ENCODE assay signal across 18 cellular contexts in genomic region chr17:14553847-14554246, GRCh38.
DNase-seq lines count a peak whose midpoint lies in the region; ATAC-seq, FAIRE-seq and TF ChIP-seq lines count a peak whose summit lies in the region.
"Had no signal": no experiment of that assay in that cellular context is flagged by ENCODE, and none has a peak within 500 bp of the region (broad histone marks: within the 10 kb centered on the region; RNA-seq: fewer than 3 reads in every experiment).

No MANE protein-coding gene starts in this region.

- no peaks in the 10 kb centered on the region for H3F3A ChIP-seq in OCI-LY1 (ENCODE audit: insufficient read depth, low read length)

- H3K79me1 ChIP-seq in H1 (ENCODE audit: low read depth, low read length) (no peaks in the 10 kb centered on the region), mesendoderm (ENCODE audit: low read length) (no peaks in the 10 kb centered on the region)

- H3K23me2 ChIP-seq in H1 (ENCODE audit: low read depth, low read length), result no peaks in the 10 kb centered on the region

- no peak overlapping the region for H3K23ac ChIP-seq in H1 (ENCODE audit: insufficient read length)
- no peak overlapping the region for H3K23ac ChIP-seq in mesendoderm (ENCODE audit: low read length)

- H3K9ac ChIP-seq in DND-41 (ENCODE audit: low read depth, low read length) (no peak overlapping the region), OCI-LY1 (ENCODE audit: low read length) (no peak overlapping the region), H1 (replicated peaks in 1 of 4; ENCODE audit: extremely low read depth in 1 of 4, low read depth in 3 of 4, low read length in 3 of 4) (no peak overlapping the region), mesendoderm (ENCODE audit: low read length) (no peak overlapping the region)

- H4K5ac ChIP-seq in H1 (ENCODE audit: insufficient read length, low read depth, low read length) (no peak overlapping the region), mesendoderm (ENCODE audit: low read length) (no peak overlapping the region)

- H3K56ac ChIP-seq in H1 (replicated peaks; ENCODE audit: insufficient read length, low read depth, low read length) (no peak overlapping the region), mesendoderm (ENCODE audit: low read length) (no peak overlapping the region)

- H3K4me2 ChIP-seq in DND-41 (ENCODE audit: insufficient read depth, low read length), result no peak overlapping the region
- no peak overlapping the region for H3K4me2 ChIP-seq in OCI-LY1 (ENCODE audit: low read length)
- H3K4me2 ChIP-seq in H1 (ENCODE audit: insufficient read depth in 1 of 2, low read depth in 2 of 2, low read length in 2 of 2), result no peak overlapping the region
- H3K4me2 ChIP-seq in mesendoderm (ENCODE audit: low read length), result no peak overlapping the region
- H3K4me2 ChIP-seq: A549 had no signal

- no peak overlapping the region for H3K4ac ChIP-seq in H1 (replicated peaks; ENCODE audit: insufficient read length, low read depth, low read length)
- H3K4ac ChIP-seq in mesendoderm (ENCODE audit: low read depth, low read length), result no peak overlapping the region

- CTCF ChIA-PET in H1 (lab: Charles Lee; ENCODE audit: partially characterized antibody), result interaction anchor here (0.6 to 1.7 kb wide), 17 partner anchors 13 to 442 kb away, joined by 3 to 11 read pairs (median 3); no protein-coding TSS in a partner anchor

- H4K20me1 ChIP-seq in DND-41 (ENCODE audit: insufficient read depth, low read length) (no peaks in the 10 kb centered on the region), OCI-LY1 (ENCODE audit: insufficient read depth, low read length) (no peaks in the 10 kb centered on the region), H1 (replicated peaks in 1 of 2; ENCODE audit: control insufficient read depth in 1 of 2, insufficient read depth in 2 of 2, low read length in 2 of 2) (no peaks in the 10 kb centered on the region)

- H2BK15ac ChIP-seq in H1 (ENCODE audit: low read length) (no peak overlapping the region), mesendoderm (replicated peaks; ENCODE audit: low read depth) (no peak overlapping the region)

- H2AK5ac ChIP-seq in H1 (ENCODE audit: low read depth, low read length), result no peak overlapping the region
- H2AK5ac ChIP-seq in mesendoderm (ENCODE audit: low read length), result no peak overlapping the region

- H2BK12ac ChIP-seq in H1 (ENCODE audit: low read depth, low read length), result no peak overlapping the region

- 91% methylated on average over 2 of the region's 2 CpGs; no CpG with 5 or more reads in 1 of the 2 experiments for WGBS in H1 (ENCODE audit: extremely low coverage in 1 of 2, insufficient coverage in 1 of 2, insufficient read length in 1 of 2, insufficient replicate concordance in 2 of 2, low coverage in 1 of 2, low lambda C conversion rate in 2 of 2, missing lambda C conversion rate in 1 of 2), 2 experiments
- no CpG with 5 or more reads among the region's 2 CpGs for WGBS in mesendoderm (ENCODE audit: extremely low coverage, insufficient coverage, low lambda C conversion rate)

- TF ChIP-seq RAD21 in H1 (IDR thresholded peaks at IDR 0.05 in 1 of 2, conservative IDR thresholded peaks at IDR 0.05 in 1 of 2; ENCODE audit: low read depth in 2 of 2, low read length in 2 of 2), result peak; percentile 68 to 81

- no peaks in the 10 kb centered on the region for H3K9me2 ChIP-seq in OCI-LY1 (ENCODE audit: low read depth, low read length)

- H3K9me3 ChIP-seq in DND-41 (ENCODE audit: insufficient read depth, low read length, severe bottlenecking), result no peaks in the 10 kb centered on the region
- H3K9me3 ChIP-seq in OCI-LY1 (ENCODE audit: low read length), result no peaks in the 10 kb centered on the region
- H3K9me3 ChIP-seq in H1 (ENCODE audit: insufficient read depth in 2 of 2, low read depth in 1 of 2, low read length in 1 of 2), result no peaks in the 10 kb centered on the region
- H3K9me3 ChIP-seq: A549 had no signal

- H3K4me3 ChIP-seq in DND-41 (ENCODE audit: low read depth in 1 of 2, low read length in 2 of 2) (no peak overlapping the region), OCI-LY1 (ENCODE audit: low read depth, low read length, poor library complexity, severe bottlenecking) (no peak overlapping the region), H1 (ENCODE audit: extremely low read depth in 1 of 4, insufficient read depth in 2 of 4, low read depth in 3 of 4, low read length in 4 of 4) (no peak overlapping the region), mesendoderm (ENCODE audit: low read length) (no peak overlapping the region)
- H3K4me3 ChIP-seq: A549 had no signal

- H2BK120ac ChIP-seq in H1 (replicated peaks; ENCODE audit: low read depth, low read length) (no peak overlapping the region), mesendoderm (ENCODE audit: low read depth, low read length) (no peak overlapping the region)

- H3K79me2 ChIP-seq in DND-41 (ENCODE audit: insufficient read depth, low read length), result no peaks in the 10 kb centered on the region
- H3K79me2 ChIP-seq in OCI-LY1 (ENCODE audit: insufficient read depth, low read length), result no peaks in the 10 kb centered on the region
- no peaks in the 10 kb centered on the region for H3K79me2 ChIP-seq in H1 (ENCODE audit: control insufficient read depth in 1 of 2, insufficient read depth in 2 of 2, low read length in 2 of 2)
- no peaks in the 10 kb centered on the region for H3K79me2 ChIP-seq in mesendoderm (ENCODE audit: control insufficient read depth, insufficient read depth, low read length)

- no peak overlapping the region for H3K18ac ChIP-seq in H1 (ENCODE audit: extremely low read depth, low read length)
- no peak overlapping the region for H3K18ac ChIP-seq in mesendoderm (ENCODE audit: low read length)

- FAIRE-seq in H1 (lab: Jason Lieb, UNC), result peak; percentile 52
- FAIRE-seq: A549, HTR-8/SVneo had no signal

- TF ChIP-seq EP300 in H1 (IDR thresholded peaks at IDR 0.05; ENCODE audit: borderline replicate concordance in 1 of 2, low read depth in 2 of 2, low read length in 2 of 2), result no peak

- DNase-seq in DND-41 (no peak), H1 (ENCODE audit: low read depth in 1 of 2, low spot score in 2 of 2) (no peak), mesendoderm (peak; percentile 61), OCI-M2 (lab: John Stamatoyannopoulos, UW; ENCODE audit: unreplicated experiment) (no peak), NAMALWA (ENCODE audit: low spot score) (no peak)
- no peak for DNase-seq in stimulated activated CD4-positive, alpha-beta T cell treated with anti-CD3 and anti-CD28 coated beads, Interleukin-2, amount 100 ng/mL, for 48 hours
- DNase-seq: DMS53, KBM-7, NCI-H1048, NCI-H146, NCI-H2081 treated with DMSO at 0.1 percent for 48 hours, NCI-H510A treated with DMSO at 0.1 percent for 48 hours had no signal

- ATAC-seq in DND-41 (ENCODE audit: insufficient read depth, low read depth) (no peak), GM21423 (IDR thresholded peaks at IDR 0.05; ENCODE audit: unreplicated experiment) (no peak)
- ATAC-seq: A549, HCT116 had no signal

- TF ChIP-seq CTCF in DND-41 (IDR thresholded peaks at IDR 0.05; ENCODE audit: borderline replicate concordance, extremely low read depth, low read length, poor library complexity, severe bottlenecking) (peak; percentile 35), OCI-LY1 (IDR thresholded peaks at IDR 0.05; ENCODE audit: low read length) (peak; percentile 34; the same call in 1 of the 2 replicates), H1 (IDR thresholded peaks at IDR 0.05; ENCODE audit: control extremely low read depth in 1 of 3, insufficient read depth in 1 of 3, low read depth in 1 of 3, low read length in 3 of 3) (peak in 2 of 3 experiments; percentile 31 to 51; a peak in 2 of 4 replicates)

- POLR2A ChIA-PET in H1 (lab: Charles Lee; ENCODE audit: partially characterized antibody), result no interaction called here

- H3K27ac ChIP-seq in DND-41 (ENCODE audit: low read length), result no peak overlapping the region
- no peak overlapping the region for H3K27ac ChIP-seq in OCI-LY1 (ENCODE audit: low read depth, low read length, poor library complexity, severe bottlenecking)
- no peak overlapping the region for H3K27ac ChIP-seq in H1 (ENCODE audit: low read depth, low read length)
- H3K27ac ChIP-seq in mesendoderm (ENCODE audit: low read depth, low read length), result no peak overlapping the region
- H3K27ac ChIP-seq: A549, HL-60 had no signal

- H2BK5ac ChIP-seq in H1 (ENCODE audit: low read depth, low read length), result no peak overlapping the region
- H2BK5ac ChIP-seq in mesendoderm (ENCODE audit: low read length), result no peak overlapping the region

- H4K91ac ChIP-seq in H1 (replicated peaks; ENCODE audit: insufficient read length, low read length), result no peak overlapping the region

- H4K8ac ChIP-seq in H1 (ENCODE audit: extremely low read depth, insufficient read depth, low read length), result no peak overlapping the region
- no peak overlapping the region for H4K8ac ChIP-seq in mesendoderm (ENCODE audit: low read depth, low read length)

- H2BK20ac ChIP-seq in H1 (ENCODE audit: low read length), result peak overlapping the region; percentile 72; the same call in 1 of the 2 replicates

- H3K36me3 ChIP-seq in DND-41 (ENCODE audit: insufficient read depth, low read length) (no peaks in the 10 kb centered on the region), OCI-LY1 (ENCODE audit: insufficient read depth, low read length) (no peaks in the 10 kb centered on the region), H1 (ENCODE audit: control insufficient read depth in 2 of 4, insufficient read depth in 4 of 4, low read length in 3 of 4) (no peaks in the 10 kb centered on the region), mesendoderm (ENCODE audit: control insufficient read depth, insufficient read depth, low read length) (no peaks in the 10 kb centered on the region)

- no peak for TF ChIP-seq POLR2A in H1 (IDR thresholded peaks at IDR 0.05; ENCODE audit: control extremely low read depth in 1 of 2, low read depth in 2 of 2, low read length in 2 of 2)

- H3K4me1 ChIP-seq in DND-41 (ENCODE audit: insufficient read depth, low read length) (peaks cover 35% of the 10 kb centered on the region), OCI-LY1 (ENCODE audit: insufficient read depth, low read length, severe bottlenecking) (no peaks in the 10 kb centered on the region), H1 (replicated peaks in 1 of 4; ENCODE audit: control insufficient read depth in 3 of 4, insufficient read depth in 4 of 4, low read length in 3 of 4) (peaks cover 0 to 6% (median 0%) of the 10 kb centered on the region in 4 experiments; a peak in 3 of 7 replicates), mesendoderm (ENCODE audit: control insufficient read depth, low read depth, low read length) (no peaks in the 10 kb centered on the region)
- H3K4me1 ChIP-seq: A549 had no signal

- no peaks in the 10 kb centered on the region for H3K27me3 ChIP-seq in DND-41 (ENCODE audit: insufficient read depth, low read length, poor library complexity)
- no peaks in the 10 kb centered on the region for H3K27me3 ChIP-seq in OCI-LY1 (ENCODE audit: insufficient read depth, low read length)
- H3K27me3 ChIP-seq in H1 (replicated peaks in 1 of 4; ENCODE audit: control insufficient read depth in 3 of 4, extremely low read depth in 1 of 4, insufficient read depth in 3 of 4, low read length in 3 of 4), result no peaks in the 10 kb centered on the region
- H3K27me3 ChIP-seq in mesendoderm (ENCODE audit: insufficient read depth, low read length, poor library complexity), result no peaks in the 10 kb centered on the region

- no peak overlapping the region for H3K14ac ChIP-seq in H1 (ENCODE audit: insufficient read length)

- H2AFZ ChIP-seq in DND-41 (ENCODE audit: low read depth, low read length) (0 out of 2 replicates have a peak overlapping the region, but pooled peaks have one; percentile 19), OCI-LY1 (ENCODE audit: low read length) (no peak overlapping the region), H1 (ENCODE audit: low read length) (no peak overlapping the region)
